In the genomic region with DNA sequence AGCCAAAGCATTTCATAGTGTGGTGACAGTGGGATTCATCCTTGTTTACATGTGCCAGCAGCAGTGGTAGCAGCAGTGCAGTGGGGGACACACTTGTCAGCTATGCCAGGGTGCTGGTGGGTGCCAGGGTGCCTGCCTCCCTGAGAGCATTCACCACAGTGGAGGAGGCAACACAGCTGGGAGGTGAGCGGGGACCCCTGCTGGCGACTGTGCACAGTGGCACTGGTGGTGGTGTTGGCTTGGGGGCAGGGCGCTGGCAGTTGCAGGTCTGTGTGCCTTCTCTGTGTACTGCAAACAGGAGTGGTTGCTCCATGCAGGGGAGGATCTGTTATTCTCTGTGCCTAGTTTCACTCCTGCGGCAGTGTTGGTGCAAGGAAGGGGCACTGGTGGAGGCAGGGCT, we compare ENCODE assay signal across 9 cellular contexts. TPM values are rescaled to one million over a fixed set of nuclear protein-coding genes. Genes with fewer than 3 reads are reported as not detected.
A peak's percentile ranks its signal among the peaks of the same experiment; 100 is the strongest.
DNase-seq lines count a peak whose midpoint lies in the region; ATAC-seq and TF ChIP-seq lines count a peak whose summit lies in the region.
"Had no signal": no experiment of that assay in that cellular context is flagged by ENCODE, and none has a peak within 500 bp of the region (broad histone marks: within the 10 kb centered on the region; RNA-seq: fewer than 3 reads in every experiment).

No MANE protein-coding gene starts in this region.

- in situ Hi-C loops in astrocyte of the cerebellum (cut with HindIII; ENCODE audit: low sequenced_read_pairs), result no loop called here

- no peak overlapping the region for H3K4me2 ChIP-seq in DND-41 (ENCODE audit: insufficient read depth, low read length)

- no peak overlapping the region for H3K27ac ChIP-seq in DND-41 (ENCODE audit: low read length)
- no peak overlapping the region for H3K27ac ChIP-seq in right lobe of liver

- H3K9me3 ChIP-seq in DND-41 (ENCODE audit: insufficient read depth, low read length, severe bottlenecking), result peaks cover 29% of the 10 kb centered on the region
- H3K9me3 ChIP-seq in right lobe of liver, result peaks cover 0 to 9% (median 3%) of the 10 kb centered on the region in 4 donors

- H3K27me3 ChIP-seq in DND-41 (ENCODE audit: insufficient read depth, low read length, poor library complexity) (no peaks in the 10 kb centered on the region), right lobe of liver (no peaks in the 10 kb centered on the region)

- ATAC-seq in DND-41 (ENCODE audit: insufficient read depth, low read depth) (peak; percentile 60; the same call in 1 of the 3 replicates), right lobe of liver (peak in 3 of 4 donors; percentile 17 to 21 (median 19)), GM21619 (IDR thresholded peaks at IDR 0.05; ENCODE audit: unreplicated experiment) (no peak)

- H3K27ac Mint-ChIP-seq in activated CD4-positive, alpha-beta T cell treated with anti-CD3 and anti-CD28 coated beads, Interleukin-2, amount 10 ng/mL, durations not matched to agents 7 days and 5 days, result no peak overlapping the region

- peaks cover 47% of the 10 kb centered on the region for H3K79me2 ChIP-seq in DND-41 (ENCODE audit: insufficient read depth, low read length)

- H4K20me1 ChIP-seq in DND-41 (ENCODE audit: insufficient read depth, low read length), result peaks cover 9% of the 10 kb centered on the region; the same call in 1 of the 2 replicates

- H3K9ac ChIP-seq in DND-41 (ENCODE audit: low read depth, low read length), result no peak overlapping the region

- H3K4me1 ChIP-seq in DND-41 (ENCODE audit: insufficient read depth, low read length) (no peaks in the 10 kb centered on the region), right lobe of liver (no peaks in the 10 kb centered on the region)

- no peaks in the 10 kb centered on the region for H3K4me1 Mint-ChIP-seq in activated CD4-positive, alpha-beta T cell treated with anti-CD3 and anti-CD28 coated beads, Interleukin-2, amount 10 ng/mL, durations not matched to agents 7 days and 5 days

- no peak overlapping the region for H2AFZ ChIP-seq in DND-41 (ENCODE audit: low read depth, low read length)

- H3K4me3 ChIP-seq in DND-41 (ENCODE audit: low read depth in 1 of 2, low read length in 2 of 2) (no peak overlapping the region), astrocyte of the cerebellum (ENCODE audit: low read depth, low read length) (no peak overlapping the region), right lobe of liver (no peak overlapping the region)

- TF ChIP-seq CTCF in DND-41 (IDR thresholded peaks at IDR 0.05; ENCODE audit: borderline replicate concordance, extremely low read depth, low read length, poor library complexity, severe bottlenecking), result peak; percentile 62
- TF ChIP-seq CTCF in astrocyte of the cerebellum (IDR thresholded peaks at IDR 0.05; ENCODE audit: low read depth, low read length, missing control alignments), result peak; percentile 12
- TF ChIP-seq CTCF in right lobe of liver (IDR thresholded peaks at IDR 0.05), result peak in 1 of 4 donors; percentile 7

- no CpG with 5 or more reads among the region's 4 CpGs for WGBS in right lobe of liver (ENCODE audit: insufficient coverage, low coverage, low lambda C conversion rate, missing lambda C conversion rate)

- peaks cover 45% of the 10 kb centered on the region for H3K9me3 Mint-ChIP-seq in activated CD4-positive, alpha-beta T cell treated with anti-CD3 and anti-CD28 coated beads, Interleukin-2, amount 10 ng/mL, durations not matched to agents 7 days and 5 days

- H3K4me3 Mint-ChIP-seq in activated CD4-positive, alpha-beta T cell treated with anti-CD3 and anti-CD28 coated beads, Interleukin-2, amount 10 ng/mL, durations not matched to agents 7 days and 5 days, result no peak overlapping the region

- POLR2A ChIA-PET in HEK293T (lab: Yijun Ruan, JAX), result no interaction called here
- POLR2A ChIA-PET in activated CD4-positive, alpha-beta T cell treated with anti-CD3 and anti-CD28 coated beads, Interleukin-2, amount 10 ng/mL, durations not matched to agents 7 days and 5 days (lab: Charles Lee), result no interaction called here

- peaks cover 20% of the 10 kb centered on the region; the same call in 1 of the 2 replicates for H3K36me3 ChIP-seq in DND-41 (ENCODE audit: insufficient read depth, low read length)
- peaks cover 0 to under 1% (median 0%) of the 10 kb centered on the region in 4 donors for H3K36me3 ChIP-seq in right lobe of liver

- no peak for TF ChIP-seq POLR2A in right lobe of liver (IDR thresholded peaks at IDR 0.05)

- H3K36me3 Mint-ChIP-seq in activated CD4-positive, alpha-beta T cell treated with anti-CD3 and anti-CD28 coated beads, Interleukin-2, amount 10 ng/mL, durations not matched to agents 7 days and 5 days (ENCODE audit: low read depth), result peaks cover 47% of the 10 kb centered on the region

- DNase-seq in DND-41, result peak; percentile 27
- peak; percentile 10 for DNase-seq in HEK293T (ENCODE audit: extremely low spot score)
- no peak for DNase-seq in astrocyte of the cerebellum (ENCODE audit: low read depth)
- DNase-seq in right lobe of liver, result peak in 1 of 3 donors; percentile 48
- no peak for DNase-seq in NCI-H2081 (lab: John Stamatoyannopoulos, UW)
- no peak for DNase-seq in activated CD4-positive, alpha-beta T cell treated with anti-CD3 and anti-CD28 coated beads, Interleukin-2, amount 10 ng/mL, durations not matched to agents 7 days and 5 days
- DNase-seq in NCI-H1105 (lab: John Stamatoyannopoulos, UW), result no peak
- DNase-seq: NCI-H446 treated with DMSO at 0.1 percent for 48 hours had no signal

- no peaks in the 10 kb centered on the region for H3K27me3 Mint-ChIP-seq in activated CD4-positive, alpha-beta T cell treated with anti-CD3 and anti-CD28 coated beads, Interleukin-2, amount 10 ng/mL, durations not matched to agents 7 days and 5 days

- CTCF ChIA-PET in HEK293T (lab: Yijun Ruan, JAX), result no interaction called here
- CTCF ChIA-PET in activated CD4-positive, alpha-beta T cell treated with anti-CD3 and anti-CD28 coated beads, Interleukin-2, amount 10 ng/mL, durations not matched to agents 7 days and 5 days (lab: Charles Lee), result no interaction called here

- intact Hi-C loops in right lobe of liver (cut with DNase I), result no loop called here

TF ChIP-seq in HEK293T, 16 proteins besides CTCF, POLR2A, EP300 and RAD21:
- TF ChIP-seq FOXM1 (IDR thresholded peaks at IDR 0.05; ENCODE audit: borderline replicate concordance) (no peak), FOXA1 (IDR thresholded peaks at IDR 0.05) (no peak), SP1 (IDR thresholded peaks at IDR 0.05) (no peak), ZNF384 (IDR thresholded peaks at IDR 0.05) (no peak), ELF4 (IDR thresholded peaks at IDR 0.05) (no peak), ARNT (IDR thresholded peaks at IDR 0.05) (no peak), SUZ12 (IDR thresholded peaks at IDR 0.05) (no peak)

RNA-seq across cellular contexts. Expression of gene CEP63, which starts 41.2 kb away (rescaled TPM):
- total RNA-seq in right lobe of liver, result 10 to 100 TPM in 2 of 6 experiments, 1 to 10 TPM in 4; 8.7 to 14.4 (median 9.1) TPM
- 10 to 100 TPM; 25.4 to 26.6 TPM for total RNA-seq in activated CD4-positive, alpha-beta T cell treated with anti-CD3 and anti-CD28 coated beads, Interleukin-2, amount 10 ng/mL, durations not matched to agents 7 days and 5 days

RNA-seq across cellular contexts. Expression of gene ANAPC13, which starts 41.3 kb away (rescaled TPM):
- 10 to 100 TPM; 23.1 to 46.6 (median 31.7) TPM for total RNA-seq in right lobe of liver
- total RNA-seq in activated CD4-positive, alpha-beta T cell treated with anti-CD3 and anti-CD28 coated beads, Interleukin-2, amount 10 ng/mL, durations not matched to agents 7 days and 5 days, result 10 to 100 TPM; 33.5 to 36.5 TPM

Comparison
In these comparisons a context has a peak if more than half of its experiments do, and no peak if none do; other contexts are left out.
1. DNase-seq: peak in DND-41 (single experiment) and HEK293T (single experiment); none in astrocyte of the cerebellum (single experiment), NCI-H2081 (0 of 2), activated CD4-positive, alpha-beta T cell treated with anti-CD3 and anti-CD28 coated beads, Interleukin-2, amount 10 ng/mL, durations not matched to agents 7 days and 5 days (single experiment) and NCI-H1105 (single experiment).